In the genomic region with DNA sequence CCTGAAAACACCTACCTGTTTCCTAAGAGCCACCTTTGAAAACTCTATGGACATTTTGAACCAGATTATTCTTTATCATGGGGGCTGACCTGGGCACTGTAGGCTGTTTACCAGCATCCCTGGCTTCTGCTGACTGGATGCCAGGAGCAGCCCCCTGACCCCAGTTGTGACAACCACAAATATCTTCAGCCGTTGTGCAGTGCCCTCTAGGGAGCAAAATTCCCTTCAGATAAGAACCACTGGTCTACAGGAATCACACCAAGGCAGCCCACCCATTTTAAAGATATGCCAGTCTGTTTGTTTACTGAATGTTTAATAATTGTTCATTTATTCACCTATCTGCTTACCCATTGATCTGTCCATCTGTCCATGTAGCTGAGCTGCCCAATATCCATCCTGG, we compare ENCODE assay signal across 16 cellular contexts.
A peak's percentile ranks its signal among the peaks of the same experiment; 100 is the strongest.
DNase-seq lines count a peak whose midpoint lies in the region; ATAC-seq and TF ChIP-seq lines count a peak whose summit lies in the region.
"Had no signal": no experiment of that assay in that cellular context is flagged by ENCODE, and none has a peak within 500 bp of the region (broad histone marks: within the 10 kb centered on the region; RNA-seq: fewer than 3 reads in every experiment).

No MANE protein-coding gene starts in this region.

- TF ChIP-seq RAD21 in HCT116 (IDR thresholded peaks at IDR 0.05; ENCODE audit: low read depth), result 0 out of 2 replicates have a peak, but pooled peaks have one; percentile 11

- H3K36me3 Mint-ChIP-seq in nephron (ENCODE audit: low read depth), result no peaks in the 10 kb centered on the region
- no peaks in the 10 kb centered on the region for H3K36me3 Mint-ChIP-seq in activated CD4-positive, alpha-beta T cell treated with anti-CD3 and anti-CD28 coated beads for 36 hours (ENCODE audit: low read depth)
- H3K36me3 Mint-ChIP-seq: activated naive CD8-positive, alpha-beta T cell treated with anti-CD3 and anti-CD28 coated beads, Interleukin-2, amount 10 ng/mL, durations not matched to agents 7 days and 5 days; type B pancreatic cell had no signal

- in situ Hi-C loops in gastrocnemius medialis (cut with MboI; ENCODE audit: low sequenced_read_pairs in 4 of 4), result no loop called here

- RAD21 ChIA-PET in HCT116 (lab: Charles Lee; ENCODE audit: low non-redundant PET in 1 of 2, low total read pairs in 2 of 2, uncharacterized antibody in 2 of 2, unreplicated experiment in 2 of 2), result no interaction called here

- TF ChIP-seq CTCF in DND-41 (IDR thresholded peaks at IDR 0.05; ENCODE audit: borderline replicate concordance, extremely low read depth, low read length, poor library complexity, severe bottlenecking), result peak; percentile 4
- peak in 1 of 3 experiments; percentile 13; a peak in 1 of 6 replicates for TF ChIP-seq CTCF in HCT116 (IDR thresholded peaks at IDR 0.05 in 2 of 3, conservative IDR thresholded peaks at IDR 0.05 in 1 of 3; ENCODE audit: borderline replicate concordance in 1 of 3, insufficient read depth in 1 of 3, low read depth in 2 of 3, low read length in 2 of 3)
- TF ChIP-seq CTCF in WERI-Rb-1 (IDR thresholded peaks at IDR 0.05; ENCODE audit: low read depth, low read length), result peak; percentile 46; the same call in 1 of the 2 replicates
- no peak for TF ChIP-seq CTCF in nephron (IDR thresholded peaks at IDR 0.05; ENCODE audit: unreplicated experiment in 3 of 3)
- no peak for TF ChIP-seq CTCF in gastrocnemius medialis (IDR thresholded peaks at IDR 0.05 in 4 of 5, conservative IDR thresholded peaks at IDR 0.05 in 1 of 5)

- H3K4me3 ChIP-seq in DND-41 (ENCODE audit: low read depth in 1 of 2, low read length in 2 of 2), result no peak overlapping the region
- no peak overlapping the region for H3K4me3 ChIP-seq in HCT116 (replicated peaks in 1 of 2; ENCODE audit: low read depth in 1 of 2, low read length in 2 of 2)
- no peak overlapping the region for H3K4me3 ChIP-seq in WERI-Rb-1 (ENCODE audit: low read depth, low read length)
- H3K4me3 ChIP-seq in gastrocnemius medialis, result no peak overlapping the region
- H3K4me3 ChIP-seq: heart left ventricle, MG63 had no signal

- H3K79me2 ChIP-seq in DND-41 (ENCODE audit: insufficient read depth, low read length) (no peaks in the 10 kb centered on the region), HCT116 (ENCODE audit: insufficient read depth, low read length) (no peaks in the 10 kb centered on the region)

- ATAC-seq in DND-41 (ENCODE audit: insufficient read depth, low read depth), result no peak
- ATAC-seq in HCT116, result no peak
- no peak for ATAC-seq in gastrocnemius medialis
- ATAC-seq in activated CD4-positive, alpha-beta T cell treated with anti-CD3 and anti-CD28 coated beads for 36 hours, result no peak

- H3K4me2 ChIP-seq in DND-41 (ENCODE audit: insufficient read depth, low read length), result no peak overlapping the region
- H3K4me2 ChIP-seq in HCT116 (ENCODE audit: low read length), result no peak overlapping the region

- H3K27ac Mint-ChIP-seq in nephron, result peak overlapping the region in 2 of 3 experiments; percentile 23 to 54
- no peak overlapping the region for H3K27ac Mint-ChIP-seq in activated CD4-positive, alpha-beta T cell treated with anti-CD3 and anti-CD28 coated beads for 36 hours
- H3K27ac Mint-ChIP-seq: type B pancreatic cell had no signal

- H3K9me3 ChIP-seq in DND-41 (ENCODE audit: insufficient read depth, low read length, severe bottlenecking) (no peaks in the 10 kb centered on the region), HCT116 (ENCODE audit: control insufficient read depth in 1 of 2, insufficient read depth in 1 of 2, low read depth in 1 of 2, low read length in 2 of 2) (no peaks in the 10 kb centered on the region), WERI-Rb-1 (ENCODE audit: severe bottlenecking) (no peaks in the 10 kb centered on the region), gastrocnemius medialis (no peaks in the 10 kb centered on the region)
- H3K9me3 ChIP-seq: heart left ventricle, MG63 had no signal

- CTCF ChIA-PET in HCT116 (lab: Charles Lee), result interaction anchor here (1.4 kb wide), 1 partner anchor 258 kb away, joined by 4 read pairs; no protein-coding TSS in a partner anchor
- CTCF ChIA-PET in activated CD4-positive, alpha-beta T cell treated with anti-CD3 and anti-CD28 coated beads for 36 hours (lab: Charles Lee), result no interaction called here

- H3K9me3 Mint-ChIP-seq in nephron, result no peaks in the 10 kb centered on the region
- H3K9me3 Mint-ChIP-seq in activated CD4-positive, alpha-beta T cell treated with anti-CD3 and anti-CD28 coated beads for 36 hours (ENCODE audit: low read depth), result no peaks in the 10 kb centered on the region
- H3K9me3 Mint-ChIP-seq: activated naive CD8-positive, alpha-beta T cell treated with anti-CD3 and anti-CD28 coated beads, Interleukin-2, amount 10 ng/mL, durations not matched to agents 7 days and 5 days; central memory CD8-positive, alpha-beta T cell; neural crest cell; type B pancreatic cell had no signal

- no peak overlapping the region for H3K4me3 Mint-ChIP-seq in nephron
- no peak overlapping the region for H3K4me3 Mint-ChIP-seq in activated CD4-positive, alpha-beta T cell treated with anti-CD3 and anti-CD28 coated beads for 36 hours
- H3K4me3 Mint-ChIP-seq: activated naive CD8-positive, alpha-beta T cell treated with anti-CD3 and anti-CD28 coated beads, Interleukin-2, amount 10 ng/mL, durations not matched to agents 7 days and 5 days; central memory CD8-positive, alpha-beta T cell; neural crest cell; type B pancreatic cell had no signal

- TF ChIP-seq POLR2A in HCT116 (IDR thresholded peaks at IDR 0.05; ENCODE audit: borderline replicate concordance, extremely low read depth, insufficient read depth, insufficient read length), result no peak
- no peak for TF ChIP-seq POLR2A in gastrocnemius medialis (IDR thresholded peaks at IDR 0.05)

- H4K20me1 ChIP-seq in DND-41 (ENCODE audit: insufficient read depth, low read length), result peaks cover 3% of the 10 kb centered on the region; the same call in 1 of the 2 replicates
- no peaks in the 10 kb centered on the region for H4K20me1 ChIP-seq in HCT116 (ENCODE audit: insufficient read depth)

- H2AFZ ChIP-seq in DND-41 (ENCODE audit: low read depth, low read length) (no peak overlapping the region), HCT116 (ENCODE audit: low read depth, low read length, poor library complexity, severe bottlenecking) (no peak overlapping the region)

- H3K9ac ChIP-seq in DND-41 (ENCODE audit: low read depth, low read length) (no peak overlapping the region), HCT116 (ENCODE audit: low read length) (no peak overlapping the region)

- peaks cover 4% of the 10 kb centered on the region for H3K27me3 Mint-ChIP-seq in nephron (ENCODE audit: low read depth)
- no peaks in the 10 kb centered on the region for H3K27me3 Mint-ChIP-seq in activated CD4-positive, alpha-beta T cell treated with anti-CD3 and anti-CD28 coated beads for 36 hours
- H3K27me3 Mint-ChIP-seq: activated naive CD8-positive, alpha-beta T cell treated with anti-CD3 and anti-CD28 coated beads, Interleukin-2, amount 10 ng/mL, durations not matched to agents 7 days and 5 days; central memory CD8-positive, alpha-beta T cell had no signal

- no peaks in the 10 kb centered on the region for H3K9me2 ChIP-seq in HCT116 (ENCODE audit: insufficient read depth)

- H3K36me3 ChIP-seq in DND-41 (ENCODE audit: insufficient read depth, low read length) (no peaks in the 10 kb centered on the region), HCT116 (ENCODE audit: control insufficient read depth in 1 of 2, insufficient read depth in 2 of 2, low read length in 2 of 2) (no peaks in the 10 kb centered on the region), WERI-Rb-1 (no peaks in the 10 kb centered on the region), gastrocnemius medialis (no peaks in the 10 kb centered on the region)
- H3K36me3 ChIP-seq: heart left ventricle, MG63 had no signal

- intact Hi-C loops in HCT116 (cut with micrococcal nuclease), result no loop called here
- intact Hi-C loops in gastrocnemius medialis (cut with DNase I; ENCODE audit: low total_unique reads), result no loop called here
- intact Hi-C loops in activated CD4-positive, alpha-beta T cell treated with anti-CD3 and anti-CD28 coated beads for 36 hours (cut with DNase I, micrococcal nuclease), result no loop called here

- H3K27ac ChIP-seq in DND-41 (ENCODE audit: low read length), result no peak overlapping the region
- H3K27ac ChIP-seq in HCT116 (ENCODE audit: low read depth, low read length), result no peak overlapping the region
- H3K27ac ChIP-seq in WERI-Rb-1, result peak overlapping the region; percentile 52
- H3K27ac ChIP-seq in gastrocnemius medialis, result no peak overlapping the region
- H3K27ac ChIP-seq: heart left ventricle had no signal

- BruUV-seq in HCT116 (replicated peaks; lab: Mats Ljungman, UMichigan), result no TSS peak

- H3K4me1 ChIP-seq in DND-41 (ENCODE audit: insufficient read depth, low read length), result no peaks in the 10 kb centered on the region
- peaks cover 0 to 5% of the 10 kb centered on the region in 2 experiments; a peak in 1 of 4 replicates for H3K4me1 ChIP-seq in HCT116 (ENCODE audit: control insufficient read depth in 1 of 2, insufficient read depth in 2 of 2, low read length in 2 of 2)
- H3K4me1 ChIP-seq in gastrocnemius medialis, result no peaks in the 10 kb centered on the region

- DNase-seq in DND-41 (no peak), HCT116 (ENCODE audit: low read depth, low spot score) (no peak), WERI-Rb-1 (peak; percentile 66), gastrocnemius medialis (no peak)
- no peak for DNase-seq in stimulated activated CD4-positive, alpha-beta T cell treated with anti-CD3 and anti-CD28 coated beads, Interleukin-15, amount 100 ng/mL, for 24 hours
- DNase-seq in activated CD4-positive, alpha-beta T cell treated with anti-CD3 and anti-CD28 coated beads for 36 hours, result no peak
- DNase-seq: activated effector memory CD4-positive, alpha-beta T cell treated with anti-CD3 and anti-CD28 coated beads, Interleukin-2, amount 50 U/mL, for 16 hours; activated naive CD8-positive, alpha-beta T cell treated with anti-CD3 and anti-CD28 coated beads, Interleukin-2, amount 10 ng/mL, durations not matched to agents 7 days and 5 days; GF-D8; heart left ventricle; MG63; T-helper 1 cell had no signal

- POLR2A ChIA-PET in HCT116 (lab: Charles Lee), result no interaction called here
- POLR2A ChIA-PET in activated CD4-positive, alpha-beta T cell treated with anti-CD3 and anti-CD28 coated beads for 36 hours (lab: Charles Lee), result no interaction called here

- peaks cover 32% of the 10 kb centered on the region for H3K4me1 Mint-ChIP-seq in nephron
- H3K4me1 Mint-ChIP-seq in activated CD4-positive, alpha-beta T cell treated with anti-CD3 and anti-CD28 coated beads for 36 hours, result no peaks in the 10 kb centered on the region
- H3K4me1 Mint-ChIP-seq: central memory CD8-positive, alpha-beta T cell had no signal

- H3K27me3 ChIP-seq in DND-41 (ENCODE audit: insufficient read depth, low read length, poor library complexity) (no peaks in the 10 kb centered on the region), HCT116 (ENCODE audit: insufficient read depth, low read length) (no peaks in the 10 kb centered on the region), WERI-Rb-1 (ENCODE audit: insufficient read depth, low read depth, severe bottlenecking) (no peaks in the 10 kb centered on the region), gastrocnemius medialis (no peaks in the 10 kb centered on the region)
- H3K27me3 ChIP-seq: heart left ventricle, MG63 had no signal

Comparison
In these comparisons a context has a peak if more than half of its experiments do, and no peak if none do; other contexts are left out.
1. CTCF ChIP-seq: peak in DND-41 (single experiment) and WERI-Rb-1 (single experiment); none in nephron (0 of 3) and gastrocnemius medialis (0 of 5).